Comparison of ENCODE assay signal across 18 cellular contexts in the genomic region with DNA sequence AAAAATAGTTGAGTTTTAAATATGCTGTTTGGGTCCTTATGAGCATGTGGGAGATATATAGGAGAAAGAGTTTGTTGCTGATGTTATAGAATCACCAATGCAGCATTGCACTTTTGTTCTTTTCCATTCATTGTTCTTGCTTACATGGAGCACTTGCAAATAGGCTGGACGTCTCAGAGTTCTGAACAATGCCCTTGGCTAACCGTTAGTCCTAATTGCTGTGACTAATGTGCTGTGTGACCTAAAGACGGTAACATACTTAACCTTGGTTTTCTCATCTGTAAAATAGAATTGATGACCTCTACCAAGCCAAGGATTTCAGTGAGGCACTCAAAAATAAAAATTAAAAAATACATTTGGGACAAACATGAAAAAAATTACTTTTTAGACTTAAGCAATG. TPM values are rescaled to one million over a fixed set of nuclear protein-coding genes. Genes with fewer than 3 reads are reported as not detected.
A peak's percentile ranks its signal among the peaks of the same experiment; 100 is the strongest.
DNase-seq lines count a peak whose midpoint lies in the region; ATAC-seq and TF ChIP-seq lines count a peak whose summit lies in the region.
"Had no signal": no experiment of that assay in that cellular context is flagged by ENCODE, and none has a peak within 500 bp of the region (broad histone marks: within the 10 kb centered on the region; RNA-seq: fewer than 3 reads in every experiment).

No MANE protein-coding gene starts in this region.

- H3K4me1 ChIP-seq in HEK293 (ENCODE audit: control insufficient read depth, insufficient read depth, low read length) (peaks cover 14% of the 10 kb centered on the region), testis (peaks cover 12% of the 10 kb centered on the region)
- H3K4me1 ChIP-seq: foreskin keratinocyte had no signal

- no peaks in the 10 kb centered on the region; a peak in 1 of 3 replicates for H3K36me3 ChIP-seq in HEK293 (ENCODE audit: control insufficient read depth in 2 of 2, insufficient read depth in 1 of 2, low read length in 2 of 2)
- H3K36me3 ChIP-seq in testis (ENCODE audit: low read depth, missing control alignments): no peaks in the 10 kb centered on the region
- H3K36me3 ChIP-seq: cardiac muscle cell, HAP-1, lower lobe of right lung had no signal

- peaks cover 10% of the 10 kb centered on the region for H3K36me3 Mint-ChIP-seq in neural crest cell (ENCODE audit: low read depth)
- H3K36me3 Mint-ChIP-seq in activated CD4-positive, alpha-beta T cell treated with anti-CD3 and anti-CD28 coated beads, Interleukin-2, amount 10 ng/mL, durations not matched to agents 7 days and 5 days (ENCODE audit: low read depth): peaks cover 29% of the 10 kb centered on the region
- H3K36me3 Mint-ChIP-seq: activated naive CD4-positive, alpha-beta T cell treated with anti-CD3 and anti-CD28 coated beads, Interleukin-2, amount 50 U/mL, for 24 hours had no signal

- H3K4me3 ChIP-seq in HEK293 (ENCODE audit: low read depth, low read length): no peak overlapping the region
- no peak overlapping the region for H3K4me3 ChIP-seq in testis
- H3K4me3 ChIP-seq: cardiac muscle cell, HAP-1, lower lobe of right lung had no signal

- CTCF ChIA-PET in HEK293 (lab: Yijun Ruan, JAX): no interaction called here
- CTCF ChIA-PET in activated CD4-positive, alpha-beta T cell treated with anti-CD3 and anti-CD28 coated beads, Interleukin-2, amount 10 ng/mL, durations not matched to agents 7 days and 5 days (lab: Charles Lee): no interaction called here

- WGBS in testis, 2 donors: 40 to 45% methylated on average over 3 of the region's 3 CpGs

- DNase-seq in AG20443 (ENCODE audit: low spot score) (peak; percentile 24), dermis blood vessel endothelial cell (peak; percentile 90), neural crest cell (ENCODE audit: low read depth, low spot score) (no peak), NCI-H128 (lab: John Stamatoyannopoulos, UW; ENCODE audit: unreplicated experiment) (no peak), testis (no peak)
- no peak for DNase-seq in activated CD4-positive, alpha-beta T cell treated with anti-CD3 and anti-CD28 coated beads, Interleukin-2, amount 10 ng/mL, durations not matched to agents 7 days and 5 days
- DNase-seq: activated CD4-positive, alpha-beta T cell treated with anti-CD3 and anti-CD28 coated beads, Interleukin-2, amount 50 U/mL, for 1 hour; foreskin keratinocyte; lower lobe of right lung; naive thymus-derived CD8-positive, alpha-beta T cell; NCI-H187; NCI-H526; stimulated activated CD4-positive, alpha-beta T cell treated with anti-CD3 and anti-CD28 coated beads, Interleukin-1b, Interleukin-23, amount 100 ng/mL, for 48 hours had no signal

- no peaks in the 10 kb centered on the region for H3K27me3 Mint-ChIP-seq in neural crest cell (ENCODE audit: low read depth)
- no peaks in the 10 kb centered on the region for H3K27me3 Mint-ChIP-seq in activated CD4-positive, alpha-beta T cell treated with anti-CD3 and anti-CD28 coated beads, Interleukin-2, amount 10 ng/mL, durations not matched to agents 7 days and 5 days
- H3K27me3 Mint-ChIP-seq: activated naive CD4-positive, alpha-beta T cell treated with anti-CD3 and anti-CD28 coated beads, Interleukin-2, amount 50 U/mL, for 24 hours; naive thymus-derived CD8-positive, alpha-beta T cell had no signal

- peak overlapping the region; percentile 43 for H3K27ac Mint-ChIP-seq in neural crest cell (ENCODE audit: unreplicated experiment)
- no peak overlapping the region for H3K27ac Mint-ChIP-seq in activated CD4-positive, alpha-beta T cell treated with anti-CD3 and anti-CD28 coated beads, Interleukin-2, amount 10 ng/mL, durations not matched to agents 7 days and 5 days

- no peak for TF ChIP-seq CTCF in HEK293 (tag by site-specific recombination; IDR thresholded peaks at IDR 0.05)
- TF ChIP-seq CTCF in neural crest cell (conservative IDR thresholded peaks at IDR 0.05): no peak
- no peak for TF ChIP-seq CTCF in testis (IDR thresholded peaks at IDR 0.05)

- H3K27me3 ChIP-seq in testis: no peaks in the 10 kb centered on the region
- H3K27me3 ChIP-seq: cardiac muscle cell, foreskin keratinocyte had no signal

- H3K9me3 ChIP-seq in HEK293 (ENCODE audit: control insufficient read depth, insufficient read depth, low read depth, low read length) (no peaks in the 10 kb centered on the region), testis (no peaks in the 10 kb centered on the region)
- H3K9me3 ChIP-seq: HAP-1, lower lobe of right lung had no signal

- ATAC-seq in GM19324 (IDR thresholded peaks at IDR 0.05; ENCODE audit: low FRiP score, unreplicated experiment): no peak
- ATAC-seq: foreskin keratinocyte; lower lobe of right lung; naive thymus-derived CD8-positive, alpha-beta T cell had no signal

- intact Hi-C loops in testis (cut with DNase I; ENCODE audit: low total_unique reads): loop anchor here (5.0 kb wide), 1 partner anchor 1808 kb away; no protein-coding TSS in a partner anchor

- TF ChIP-seq POLR2A in testis (IDR thresholded peaks at IDR 0.05): no peak

- POLR2A ChIA-PET in HEK293 (lab: Yijun Ruan, JAX): no interaction called here
- POLR2A ChIA-PET in activated CD4-positive, alpha-beta T cell treated with anti-CD3 and anti-CD28 coated beads, Interleukin-2, amount 10 ng/mL, durations not matched to agents 7 days and 5 days (lab: Charles Lee): no interaction called here

- H3K9me3 Mint-ChIP-seq in neural crest cell: no peaks in the 10 kb centered on the region
- no peaks in the 10 kb centered on the region for H3K9me3 Mint-ChIP-seq in activated CD4-positive, alpha-beta T cell treated with anti-CD3 and anti-CD28 coated beads, Interleukin-2, amount 10 ng/mL, durations not matched to agents 7 days and 5 days
- H3K9me3 Mint-ChIP-seq: activated naive CD4-positive, alpha-beta T cell treated with anti-CD3 and anti-CD28 coated beads, Interleukin-2, amount 50 U/mL, for 24 hours; naive thymus-derived CD8-positive, alpha-beta T cell had no signal

- no peak overlapping the region for H3K27ac ChIP-seq in HEK293 (ENCODE audit: extremely low read depth, low read depth, low read length)
- no peak overlapping the region for H3K27ac ChIP-seq in testis
- H3K27ac ChIP-seq: cardiac muscle cell, foreskin keratinocyte, lower lobe of right lung had no signal

- H3K4me3 Mint-ChIP-seq in neural crest cell: peak overlapping the region; percentile 56
- H3K4me3 Mint-ChIP-seq in activated CD4-positive, alpha-beta T cell treated with anti-CD3 and anti-CD28 coated beads, Interleukin-2, amount 10 ng/mL, durations not matched to agents 7 days and 5 days: no peak overlapping the region

- peaks cover 72% of the 10 kb centered on the region for H3K4me1 Mint-ChIP-seq in neural crest cell
- H3K4me1 Mint-ChIP-seq in activated CD4-positive, alpha-beta T cell treated with anti-CD3 and anti-CD28 coated beads, Interleukin-2, amount 10 ng/mL, durations not matched to agents 7 days and 5 days: peaks cover 68% of the 10 kb centered on the region

TF ChIP-seq in HEK293, 187 proteins besides CTCF, POLR2A, EP300 and RAD21 (continues in another document):
- TF ChIP-seq ZNF660 (tag by site-specific recombination; IDR thresholded peaks at IDR 0.05) (peak; percentile 18; the same call in 1 of the 2 replicates), TCF7L2 (IDR thresholded peaks at IDR 0.05; ENCODE audit: borderline replicate concordance, low read depth, low read length) (no peak), ZNF175 (tag by site-specific recombination; IDR thresholded peaks at IDR 0.05) (no peak), OVOL3 (tag by site-specific recombination; IDR thresholded peaks at IDR 0.05) (peak; percentile 56; the same call in 1 of the 2 replicates), ZNF366 (tag by site-specific recombination; conservative IDR thresholded peaks at IDR 0.05) (no peak), IKZF3 (tag by site-specific recombination; IDR thresholded peaks at IDR 0.05) (peak; percentile 44; the same call in 1 of the 2 replicates), ZNF248 (tag by site-specific recombination; IDR thresholded peaks at IDR 0.05) (no peak), ZXDB (tag by site-specific recombination; IDR thresholded peaks at IDR 0.05) (no peak), ZNF610 (tag by site-specific recombination; IDR thresholded peaks at IDR 0.05; ENCODE audit: borderline replicate concordance) (no peak), KLF7 (tag by site-specific recombination; IDR thresholded peaks at IDR 0.05; ENCODE audit: borderline replicate concordance) (no peak), ZNF114 (tag by site-specific recombination; IDR thresholded peaks at IDR 0.05) (no peak), MZF1 (tag by site-specific recombination; IDR thresholded peaks at IDR 0.05; ENCODE audit: borderline replicate concordance) (no peak), ZNF433 (tag by site-specific recombination; IDR thresholded peaks at IDR 0.05; ENCODE audit: low read depth) (no peak), ZNF768 (tag by site-specific recombination; IDR thresholded peaks at IDR 0.05) (0 out of 2 replicates have a peak, but pooled peaks have one; percentile 17)
- TF ChIP-seq, protein P1, sequence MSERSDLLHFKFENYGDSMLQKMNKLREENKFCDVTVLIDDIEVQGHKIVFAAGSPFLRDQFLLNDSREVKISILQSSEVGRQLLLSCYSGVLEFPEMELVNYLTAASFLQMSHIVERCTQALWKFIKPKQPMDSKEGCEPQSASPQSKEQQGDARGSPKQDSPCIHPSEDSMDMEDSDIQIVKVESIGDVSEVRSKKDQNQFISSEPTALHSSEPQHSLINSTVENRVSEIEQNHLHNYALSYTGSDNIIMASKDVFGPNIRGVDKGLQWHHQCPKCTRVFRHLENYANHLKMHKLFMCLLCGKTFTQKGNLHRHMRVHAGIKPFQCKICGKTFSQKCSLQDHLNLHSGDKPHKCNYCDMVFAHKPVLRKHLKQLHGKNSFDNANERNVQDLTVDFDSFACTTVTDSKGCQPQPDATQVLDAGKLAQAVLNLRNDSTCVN (tag by site-specific recombination; optimal IDR thresholded peaks at IDR 0.05): no peak

RNA-seq across cellular contexts. Expression of a gene that starts 29.8 kb away (rescaled TPM):
- total RNA-seq in dermis blood vessel endothelial cell (18.4 and 19.5 TPM in 2 replicates), neural crest cell (59.9 and 68.3 TPM in 2 replicates), testis (10 to 100 TPM; 48.1 to 63.7 TPM)
- 10 to 100 TPM; 75.6 to 97.0 TPM for total RNA-seq in activated CD4-positive, alpha-beta T cell treated with anti-CD3 and anti-CD28 coated beads, Interleukin-2, amount 10 ng/mL, durations not matched to agents 7 days and 5 days
- 16.9 TPM for polyA plus RNA-seq in testis (ENCODE audit: insufficient read depth, low read depth, low replicate concordance)

Comparison
In these comparisons a context has a peak if more than half of its experiments do, and no peak if none do; other contexts are left out.
1. DNase-seq: peak in AG20443 (single experiment) and dermis blood vessel endothelial cell (single experiment); none in neural crest cell (single experiment), NCI-H128 (single experiment), activated CD4-positive, alpha-beta T cell treated with anti-CD3 and anti-CD28 coated beads, Interleukin-2, amount 10 ng/mL, durations not matched to agents 7 days and 5 days (single experiment) and testis (single experiment).